ENCODE assay signal across 18 cellular contexts in genomic region chr20:35085477-35086225, GRCh38. TPM values are rescaled to one million over a fixed set of nuclear protein-coding genes. Genes with fewer than 3 reads are reported as not detected.
DNase-seq lines count a peak whose midpoint lies in the region; ATAC-seq and TF ChIP-seq lines count a peak whose summit lies in the region.
"Had no signal": no experiment of that assay in that cellular context is flagged by ENCODE, and none has a peak within 500 bp of the region (broad histone marks: within the 10 kb centered on the region; RNA-seq: fewer than 3 reads in every experiment).

No MANE protein-coding gene starts in this region.

- intact Hi-C loops in CD8-positive, alpha-beta T cell (cut with DNase I, micrococcal nuclease), result no loop called here
- intact Hi-C loops in upper lobe of right lung (cut with DNase I), result no loop called here

- CTCF ChIA-PET in CD8-positive, alpha-beta T cell (lab: Charles Lee), result interaction anchor here (0.7 to 1.3 kb wide), 2 partner anchors 10 to 206 kb away, joined by 3 to 6 read pairs; no protein-coding TSS in a partner anchor

- H3K4me3 ChIP-seq in CD8-positive, alpha-beta T cell (ENCODE audit: low read depth, low read length), result no peak overlapping the region
- no peak overlapping the region for H3K4me3 ChIP-seq in Jurkat, Clone E6-1 (ENCODE audit: low read length)
- no peak overlapping the region for H3K4me3 ChIP-seq in upper lobe of right lung
- H3K4me3 ChIP-seq: BLaER1, gastroesophageal sphincter, neural progenitor cell, PC-9, tibial artery had no signal

- no peaks in the 10 kb centered on the region for H3K27me3 Mint-ChIP-seq in CD8-positive, alpha-beta T cell (ENCODE audit: low read depth)
- H3K27me3 Mint-ChIP-seq in T-helper 17 cell, result no peaks in the 10 kb centered on the region
- H3K27me3 Mint-ChIP-seq in immature natural killer cell (ENCODE audit: low read depth in 3 of 3), result peaks cover 0 to 2% (median 2%) of the 10 kb centered on the region in 3 donors

- no peaks in the 10 kb centered on the region for H3K27me3 ChIP-seq in CD8-positive, alpha-beta T cell (ENCODE audit: insufficient read depth, low read length)
- no peaks in the 10 kb centered on the region for H3K27me3 ChIP-seq in upper lobe of right lung
- H3K27me3 ChIP-seq: BLaER1, gastroesophageal sphincter, neural progenitor cell, tibial artery had no signal

- H3K9me3 ChIP-seq in CD8-positive, alpha-beta T cell (ENCODE audit: low read length), result no peaks in the 10 kb centered on the region
- H3K9me3 ChIP-seq in T-helper 17 cell (ENCODE audit: control insufficient read depth, low read length, poor library complexity, severe bottlenecking), result no peaks in the 10 kb centered on the region
- no peaks in the 10 kb centered on the region for H3K9me3 ChIP-seq in upper lobe of right lung
- H3K9me3 ChIP-seq: BLaER1, gastroesophageal sphincter, tibial artery had no signal

- peaks cover 44% of the 10 kb centered on the region for H3K4me1 ChIP-seq in CD8-positive, alpha-beta T cell (ENCODE audit: insufficient read depth, low read length)
- peaks cover 14% of the 10 kb centered on the region for H3K4me1 ChIP-seq in upper lobe of right lung
- H3K4me1 ChIP-seq: neural progenitor cell had no signal

- no peak overlapping the region for H3K27ac ChIP-seq in CD8-positive, alpha-beta T cell (ENCODE audit: low read depth, low read length)
- H3K27ac ChIP-seq in upper lobe of right lung, result no peak overlapping the region
- H3K27ac ChIP-seq: BLaER1, gastroesophageal sphincter, neural progenitor cell, PC-9, tibial artery had no signal

- H3K9me3 Mint-ChIP-seq in CD8-positive, alpha-beta T cell, result no peaks in the 10 kb centered on the region
- no peaks in the 10 kb centered on the region for H3K9me3 Mint-ChIP-seq in immature natural killer cell
- H3K9me3 Mint-ChIP-seq: neural progenitor cell had no signal

- peak overlapping the region; percentile 64 for H3K27ac Mint-ChIP-seq in CD8-positive, alpha-beta T cell
- H3K27ac Mint-ChIP-seq in T-helper 17 cell (peak overlapping the region; percentile 65), immature natural killer cell (peak overlapping the region; percentile 68 to 91 (median 74))
- H3K27ac Mint-ChIP-seq: neural progenitor cell had no signal

- TF ChIP-seq CTCF in CD8-positive, alpha-beta T cell (IDR thresholded peaks at IDR 0.05), result no peak
- TF ChIP-seq CTCF in upper lobe of right lung (IDR thresholded peaks at IDR 0.05), result no peak

- H3K4me1 Mint-ChIP-seq in CD8-positive, alpha-beta T cell (ENCODE audit: low read depth), result peaks cover 62% of the 10 kb centered on the region
- H3K4me1 Mint-ChIP-seq in T-helper 17 cell (peaks cover 27% of the 10 kb centered on the region), immature natural killer cell (peaks cover 41 to 61% of the 10 kb centered on the region in 2 donors)

- peak overlapping the region; percentile 11 for H3K4me3 Mint-ChIP-seq in CD8-positive, alpha-beta T cell
- no peak overlapping the region for H3K4me3 Mint-ChIP-seq in T-helper 17 cell
- no peak overlapping the region for H3K4me3 Mint-ChIP-seq in immature natural killer cell
- H3K4me3 Mint-ChIP-seq: neural progenitor cell had no signal

- peak; percentile 94 for ATAC-seq in CD8-positive, alpha-beta T cell
- peak; percentile 61 for ATAC-seq in T-helper 17 cell
- ATAC-seq in upper lobe of right lung, result no peak
- ATAC-seq: gastroesophageal sphincter had no signal

- POLR2A ChIA-PET in CD8-positive, alpha-beta T cell (lab: Charles Lee), result interaction anchor here (0.6 kb wide), 1 partner anchor 769 kb away, joined by 3 read pairs; no protein-coding TSS in a partner anchor

- H3K36me3 ChIP-seq in CD8-positive, alpha-beta T cell (ENCODE audit: insufficient read depth, low read length), result no peaks in the 10 kb centered on the region
- no peaks in the 10 kb centered on the region for H3K36me3 ChIP-seq in upper lobe of right lung
- H3K36me3 ChIP-seq: neural progenitor cell had no signal

- H3K36me3 Mint-ChIP-seq in CD8-positive, alpha-beta T cell, result peaks cover 19% of the 10 kb centered on the region
- H3K36me3 Mint-ChIP-seq in T-helper 17 cell (ENCODE audit: low read depth) (no peaks in the 10 kb centered on the region), immature natural killer cell (no peaks in the 10 kb centered on the region)

- no peak for DNase-seq in CD8-positive, alpha-beta T cell
- peak; percentile 57 for DNase-seq in Jurkat, Clone E6-1 (ENCODE audit: low read depth, low spot score)
- DNase-seq in T-helper 17 cell (no peak), immature natural killer cell (peak; percentile 35 to 53 (median 44)), cerebellar nuclear complex (lab: John Stamatoyannopoulos, UW) (no peak), upper lobe of right lung (no peak)
- no peak for DNase-seq in activated effector memory CD4-positive, alpha-beta T cell treated with Interleukin-2 at 50 U/mL for 16 hours
- DNase-seq: activated CD4-positive, CD25-positive, alpha-beta regulatory T cell; activated gamma-delta T cell treated with Interleukin-2 at 50 U/mL for 16 hours; mammary epithelial cell; NCI-H226; PC-9; retina; stimulated activated CD4-positive, alpha-beta T cell treated with anti-CD3 and anti-CD28 coated beads, Interleukin-1b, Interleukin-23, amount 100 ng/mL, for 48 hours; tibial artery had no signal

RNA-seq across cellular contexts. Expression of gene TRPC4AP, which starts 7.0 kb away (rescaled TPM):
- 10 to 100 TPM; 63.3 to 64.0 TPM for total RNA-seq in CD8-positive, alpha-beta T cell
- 71.4 TPM for polyA plus RNA-seq in Jurkat, Clone E6-1 (2012; ENCODE audit: insufficient read depth, insufficient read length)
- total RNA-seq in T-helper 17 cell (10 to 100 TPM; 50.8 to 52.7 TPM), upper lobe of right lung (67.6 TPM)
- 10 to 100 TPM; 58.0 to 89.0 (median 72.5) TPM for polyA plus RNA-seq in immature natural killer cell

Comparison
In these comparisons a context has a peak if more than half of its experiments do, and no peak if none do; other contexts are left out.
1. DNase-seq: peak in Jurkat, Clone E6-1 (single experiment) and immature natural killer cell (3 of 3); none in CD8-positive, alpha-beta T cell (0 of 7), T-helper 17 cell (0 of 3), cerebellar nuclear complex (0 of 2), activated effector memory CD4-positive, alpha-beta T cell treated with Interleukin-2 at 50 U/mL for 16 hours (single experiment) and upper lobe of right lung (single experiment).
2. Peak in every context shown above with its lines, with median percentiles within 50 percentile points of each other: H3K27ac Mint-ChIP-seq.